22 cellular contexts compared by ENCODE assay signal in genomic region chr1:3537359-3537758, GRCh38.
"Had no signal": no experiment of that assay in that cellular context is flagged by ENCODE, and none has a peak within 500 bp of the region (broad histone marks: within the 10 kb centered on the region; RNA-seq: fewer than 3 reads in every experiment).

No MANE protein-coding gene starts in this region.

- H3K4me3 ChIP-seq: MG63, SJSA1, SK-N-MC had no signal

- H3K27me3 ChIP-seq: MG63 had no signal

- H3K27ac ChIP-seq: HL-60, SJSA1 had no signal

- H3K9me3 ChIP-seq: MG63, SJSA1 had no signal

- DNase-seq: Karpas-422, KG1, MG63, NCI-H1092, NCI-H1105 treated with DMSO at 0.1 percent for 48 hours, NCI-H1436, NCI-H187, NCI-H2029, NCI-H2081 treated with DMSO at 0.1 percent for 48 hours, NCI-H2171, NCI-H226, NCI-H446, NCI-H510A, NCI-H524 treated with DMSO at 0.1 percent for 48 hours, NCI-H69, NCI-H774, Right ventricle myocardium superior, RPMI8226, SIG-M5 had no signal

- H3K36me3 ChIP-seq: SJSA1 had no signal
